Comparison of ENCODE assay signal across 19 cellular contexts in the genomic region with DNA sequence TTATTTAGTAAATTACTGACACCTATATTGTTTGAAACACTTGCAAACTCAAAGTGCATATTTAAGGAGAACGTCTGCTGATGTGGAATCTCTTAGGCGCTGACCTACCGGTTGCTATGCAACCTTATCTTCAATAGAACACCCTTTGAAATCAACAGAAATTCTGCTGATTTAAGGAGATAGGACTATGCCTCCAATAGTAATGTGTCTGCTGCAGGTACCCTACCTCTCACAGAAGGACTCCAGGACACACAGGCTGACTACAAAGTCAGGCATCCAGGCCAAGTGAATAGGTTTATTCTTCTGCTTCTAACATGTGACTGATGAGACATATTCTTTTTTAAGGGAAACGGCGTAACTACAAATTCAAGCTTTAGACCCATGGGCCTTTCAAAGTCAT.
DNase-seq lines count a peak whose midpoint lies in the region; ATAC-seq and TF ChIP-seq lines count a peak whose summit lies in the region.
"Had no signal": no experiment of that assay in that cellular context is flagged by ENCODE, and none has a peak within 500 bp of the region (broad histone marks: within the 10 kb centered on the region; RNA-seq: fewer than 3 reads in every experiment).

No MANE protein-coding gene starts in this region.

- in situ Hi-C loops in SK-MEL-5 (cut with HindIII; ENCODE audit: low pct_unique_long_range_greater_than_20kb, low sequenced_read_pairs), result no loop called here
- in situ Hi-C loops in GM23248 (cut with MboI), result no loop called here
- in situ Hi-C loops in transverse colon (cut with MboI; ENCODE audit: low pct_ligation_motif_present in 1 of 4, low pct_unique_long_range_greater_than_20kb in 1 of 4, low sequenced_read_pairs in 3 of 4), result no loop called here

- H3K27me3 ChIP-seq in GM23248 (replicated peaks; ENCODE audit: insufficient read depth) (no peaks in the 10 kb centered on the region), transverse colon (no peaks in the 10 kb centered on the region)
- H3K27me3 ChIP-seq: BLaER1 had no signal

- H3K27ac ChIP-seq in GM23248 (no peak overlapping the region), transverse colon (no peak overlapping the region)
- H3K27ac ChIP-seq: 22Rv1, BLaER1, C4-2B had no signal

- H3K4me2 ChIP-seq in GM23248 (ENCODE audit: unreplicated experiment), result no peak overlapping the region
- H3K4me2 ChIP-seq: BLaER1 had no signal

- H3K36me3 ChIP-seq in GM23248 (ENCODE audit: low read depth) (no peaks in the 10 kb centered on the region), transverse colon (no peaks in the 10 kb centered on the region)
- H3K36me3 ChIP-seq: BLaER1 had no signal

- H3F3A ChIP-seq in GM23248 (ENCODE audit: insufficient read depth), result no peaks in the 10 kb centered on the region

- ATAC-seq in HG03469 (IDR thresholded peaks at IDR 0.05; ENCODE audit: unreplicated experiment), result no peak
- ATAC-seq: CD8-positive, alpha-beta T cell had no signal

- H3K9me3 ChIP-seq in GM23248 (ENCODE audit: low read depth) (no peaks in the 10 kb centered on the region), transverse colon (no peaks in the 10 kb centered on the region)
- H3K9me3 ChIP-seq: BLaER1 had no signal

- no peaks in the 10 kb centered on the region for H3K4me1 ChIP-seq in GM23248 (ENCODE audit: insufficient read depth)
- H3K4me1 ChIP-seq in transverse colon, result no peaks in the 10 kb centered on the region
- H3K4me1 ChIP-seq: BLaER1 had no signal

- no peak overlapping the region for H3K9ac ChIP-seq in GM23248
- H3K9ac ChIP-seq: BLaER1 had no signal

- no peaks in the 10 kb centered on the region for H3K9me2 ChIP-seq in GM23248 (ENCODE audit: insufficient read depth)

- no peak for TF ChIP-seq CTCF in GM10266 (IDR thresholded peaks at IDR 0.05; ENCODE audit: control insufficient read depth, insufficient read depth, low read depth, missing control alignments)
- TF ChIP-seq CTCF in transverse colon (IDR thresholded peaks at IDR 0.05), result no peak

- H4K20me1 ChIP-seq in GM23248 (ENCODE audit: insufficient read depth), result no peaks in the 10 kb centered on the region
- H4K20me1 ChIP-seq: BLaER1 had no signal

- intact Hi-C loops in transverse colon (cut with DNase I; ENCODE audit: low total_unique reads), result no loop called here

- no peaks in the 10 kb centered on the region for H3K79me2 ChIP-seq in GM23248 (ENCODE audit: insufficient read depth)

- no peak for TF ChIP-seq EP300 in transverse colon (IDR thresholded peaks at IDR 0.05; ENCODE audit: low read depth)

- peak; percentile 6 for DNase-seq in NCI-H146 (lab: John Stamatoyannopoulos, UW)
- DNase-seq in NCI-H146 treated with DMSO at 0.1 percent for 48 hours (lab: John Stamatoyannopoulos, UW; ENCODE audit: unreplicated experiment), result no peak
- DNase-seq in SK-MEL-5 (ENCODE audit: low read depth, low spot score), result peak; percentile 47
- DNase-seq in islet precursor cell, result peak; percentile 70
- DNase-seq in GM10266 (ENCODE audit: extremely low spot score), result no peak
- no peak for DNase-seq in GM23248
- DNase-seq in transverse colon, result no peak
- DNase-seq: CD4-positive, CD25-positive, alpha-beta regulatory T cell; CD8-positive, alpha-beta T cell; DMS 273 treated with DMSO at 0.1 percent for 48 hours; DMS79; EL; GDM1; H7; HCEC 1CT had no signal

- H3K4me3 ChIP-seq in GM23248 (no peak overlapping the region), transverse colon (no peak overlapping the region)
- H3K4me3 ChIP-seq: BLaER1 had no signal

- no peak for TF ChIP-seq POLR2A in transverse colon (IDR thresholded peaks at IDR 0.05)

- H2AFZ ChIP-seq in GM23248, result no peak overlapping the region

- WGBS in GM23248 (ENCODE audit: low coverage in 1 of 2, low lambda C conversion rate in 2 of 2, missing lambda C conversion rate in 2 of 2), 2 experiments, result 26 to 31% methylated on average over 5 of the region's 5 CpGs
- 61 to 68% methylated on average over 5 of the region's 5 CpGs for WGBS in transverse colon (ENCODE audit: low coverage in 1 of 2), 2 donors

Comparison
In these comparisons a context has a peak if more than half of its experiments do, and no peak if none do; other contexts are left out.
1. DNase-seq: peak in NCI-H146 (single experiment), SK-MEL-5 (single experiment) and islet precursor cell (single experiment); none in NCI-H146 treated with DMSO at 0.1 percent for 48 hours (single experiment), GM10266 (single experiment), GM23248 (single experiment) and transverse colon (single experiment).